ENCODE assay signal across 12 cellular contexts in genomic region chr12:11757531-11757930, GRCh38.
DNase-seq lines count a peak whose midpoint lies in the region; TF ChIP-seq lines count a peak whose summit lies in the region.
"Had no signal": no experiment of that assay in that cellular context is flagged by ENCODE, and none has a peak within 500 bp of the region (broad histone marks: within the 10 kb centered on the region; RNA-seq: fewer than 3 reads in every experiment).

No MANE protein-coding gene starts in this region.

- no peak overlapping the region for H3K4me2 ChIP-seq in parathyroid adenoma (ENCODE audit: low read length)

- H3K4me3 ChIP-seq in coronary artery (no peak overlapping the region), parathyroid adenoma (ENCODE audit: low read depth, low read length) (no peak overlapping the region), transverse colon (no peak overlapping the region)

- H3K27me3 ChIP-seq in parathyroid adenoma (ENCODE audit: control insufficient read depth, insufficient read depth, low read length) (no peaks in the 10 kb centered on the region), transverse colon (no peaks in the 10 kb centered on the region)

- intact Hi-C loops in transverse colon (cut with DNase I; ENCODE audit: low total_unique reads), result loop anchor here (10.0 kb wide), 1 partner anchor 47 kb away; no protein-coding TSS in a partner anchor

- in situ Hi-C loops in transverse colon (cut with MboI; ENCODE audit: low pct_ligation_motif_present in 1 of 4, low pct_unique_long_range_greater_than_20kb in 1 of 4, low sequenced_read_pairs in 3 of 4), result no loop called here

- no peak for TF ChIP-seq EP300 in transverse colon (IDR thresholded peaks at IDR 0.05; ENCODE audit: low read depth)

- peaks cover 33% of the 10 kb centered on the region for H3K79me2 ChIP-seq in parathyroid adenoma

- TF ChIP-seq CTCF in coronary artery (IDR thresholded peaks at IDR 0.05) (no peak), parathyroid adenoma (IDR thresholded peaks at IDR 0.05) (no peak), transverse colon (IDR thresholded peaks at IDR 0.05) (no peak)

- H3K9me3 ChIP-seq in parathyroid adenoma (ENCODE audit: control insufficient read depth, low read length) (no peaks in the 10 kb centered on the region), transverse colon (no peaks in the 10 kb centered on the region)

- TF ChIP-seq POLR2A in transverse colon (IDR thresholded peaks at IDR 0.05), result no peak

- DNase-seq in NCI-H146 (lab: John Stamatoyannopoulos, UW) (peak; percentile 37), coronary artery (ENCODE audit: low spot score) (no peak), transverse colon (peak; percentile 41), occipital lobe (lab: John Stamatoyannopoulos, UW) (no peak), cerebellar nuclear complex (lab: John Stamatoyannopoulos, UW) (no peak)
- no peak for DNase-seq in activated T-cell treated with anti-CD3 and anti-CD28 coated beads, Interleukin-2, amount 50 U/mL, for 1 hour
- DNase-seq: activated CD8-positive, alpha-beta memory T cell treated with anti-CD3 and anti-CD28 coated beads, Interleukin-2, amount 50 U/mL, for 48 hours; activated naive CD4-positive, alpha-beta T cell treated with anti-CD3 and anti-CD28 coated beads, Interleukin-2, amount 10 ng/mL, durations not matched to agents 7 days and 5 days; DND-41; natural killer cell; NCI-H526 treated with DMSO at 0.1 percent for 48 hours had no signal

- H3K9ac ChIP-seq in parathyroid adenoma, result no peak overlapping the region

- H2AFZ ChIP-seq in parathyroid adenoma, result no peak overlapping the region

- no peaks in the 10 kb centered on the region for H3K4me1 ChIP-seq in parathyroid adenoma
- peaks cover 35 to 83% (median 51%) of the 10 kb centered on the region in 4 donors for H3K4me1 ChIP-seq in transverse colon

- H3K27ac ChIP-seq in coronary artery, result peak overlapping the region; percentile 96 to 97
- peak overlapping the region; percentile 55 for H3K27ac ChIP-seq in parathyroid adenoma
- peak overlapping the region; percentile 74 to 87 (median 82) for H3K27ac ChIP-seq in transverse colon

- H3K36me3 ChIP-seq in parathyroid adenoma (ENCODE audit: control insufficient read depth, insufficient read depth, low read length) (no peaks in the 10 kb centered on the region), transverse colon (peaks cover 0 to 8% (median 0%) of the 10 kb centered on the region in 4 donors)

- 91 to 100% methylated on average over 2 to 6 of the region's 6 CpGs for WGBS in transverse colon (ENCODE audit: low coverage in 1 of 2), 2 donors

Comparison
In these comparisons a context has a peak if more than half of its experiments do, and no peak if none do; other contexts are left out.
1. DNase-seq: peak in NCI-H146 (single experiment) and transverse colon (single experiment); none in coronary artery (single experiment), occipital lobe (single experiment), activated T-cell treated with anti-CD3 and anti-CD28 coated beads, Interleukin-2, amount 50 U/mL, for 1 hour (single experiment) and cerebellar nuclear complex (0 of 2).
2. Peak in every context shown above with its lines, with median percentiles within 50 percentile points of each other: H3K27ac ChIP-seq.